In genomic region chr3:197154-197855, GRCh38 we compare ENCODE assay signal across 8 cellular contexts. TPM values are rescaled to one million over a fixed set of nuclear protein-coding genes. Genes with fewer than 3 reads are reported as not detected.
DNase-seq lines count a peak whose midpoint lies in the region; ATAC-seq, FAIRE-seq and TF ChIP-seq lines count a peak whose summit lies in the region.

No MANE protein-coding gene starts in this region.

- no peak for TF ChIP-seq CTCF in right atrium auricular region (IDR thresholded peaks at IDR 0.05)
- TF ChIP-seq CTCF in PC-3 (conservative IDR thresholded peaks at IDR 0.05; ENCODE audit: low read depth, low read length), result no peak

- H3K9me3 ChIP-seq in right atrium auricular region (no peaks in the 10 kb centered on the region), small intestine (ENCODE audit: control insufficient read depth, low read depth) (no peaks in the 10 kb centered on the region), PC-3 (ENCODE audit: low read length) (no peaks in the 10 kb centered on the region)

- H3K36me3 ChIP-seq in right atrium auricular region (no peaks in the 10 kb centered on the region), small intestine (ENCODE audit: control insufficient read depth in 2 of 2, insufficient read depth in 2 of 2, low read length in 2 of 2) (no peaks in the 10 kb centered on the region), PC-3 (ENCODE audit: low read depth, low read length) (no peaks in the 10 kb centered on the region)

- H3F3A ChIP-seq in PC-3 (ENCODE audit: low read length, unreplicated experiment), result no peaks in the 10 kb centered on the region

- DNase-seq in GM19238 (ENCODE audit: insufficient read length, low spot score), result peak; percentile 21
- DNase-seq in NCI-H69 (lab: John Stamatoyannopoulos, UW), result peak; percentile 48
- no peak for DNase-seq in right atrium auricular region (ENCODE audit: low spot score)
- DNase-seq in small intestine, result no peak
- no peak for DNase-seq in activated effector memory CD4-positive, alpha-beta T cell treated with anti-CD3 and anti-CD28 coated beads, Interleukin-2, amount 50 U/mL, for 16 hours
- DNase-seq in A172 (ENCODE audit: low spot score), result no peak
- no peak for DNase-seq in COR-L47 (lab: John Stamatoyannopoulos, UW)
- no peak for DNase-seq in PC-3

- H3K9me2 ChIP-seq in PC-3 (replicated peaks; ENCODE audit: low read length), result no peaks in the 10 kb centered on the region

- CTCF ChIA-PET in PC-3 (lab: Charles Lee), result no interaction called here

- no peaks in the 10 kb centered on the region for H3K79me2 ChIP-seq in PC-3 (ENCODE audit: low read length)

- H4K20me1 ChIP-seq in PC-3 (ENCODE audit: low read length), result no peaks in the 10 kb centered on the region

- H3K27me3 ChIP-seq in right atrium auricular region, result no peaks in the 10 kb centered on the region
- peaks cover 3 to 7% of the 10 kb centered on the region in 2 donors for H3K27me3 ChIP-seq in small intestine (ENCODE audit: control insufficient read depth in 2 of 2, insufficient read depth in 2 of 2, low read length in 2 of 2)
- H3K27me3 ChIP-seq in PC-3 (ENCODE audit: low read length), result peaks cover 32% of the 10 kb centered on the region

- intact Hi-C loops in PC-3 (cut with micrococcal nuclease), result no loop called here

- H2AFZ ChIP-seq in PC-3 (ENCODE audit: low read length), result no peak overlapping the region

- no TSS peak for BruUV-seq in PC-3 (replicated peaks; lab: Mats Ljungman, UMichigan)

- H3K4me1 ChIP-seq in right atrium auricular region, result peaks cover 0 to 11% of the 10 kb centered on the region in 2 donors
- H3K4me1 ChIP-seq in small intestine (ENCODE audit: control insufficient read depth in 2 of 2, insufficient read depth in 1 of 2, low read depth in 1 of 2, low read length in 1 of 2), result no peaks in the 10 kb centered on the region
- no peaks in the 10 kb centered on the region for H3K4me1 ChIP-seq in PC-3 (ENCODE audit: insufficient read depth, low read length)

- ATAC-seq in PC-3, result no peak

- H3K4me2 ChIP-seq in PC-3 (ENCODE audit: low read length), result no peak overlapping the region

- FAIRE-seq in small intestine (lab: Jason Lieb, UNC), result no peak

- WGBS in small intestine, 3 donors, result 2 to 4% (median 3%) methylated on average over 42 to 58 of the region's 58 CpGs

- H3K4me3 ChIP-seq in right atrium auricular region, result peak overlapping the region; percentile 65 to 72
- H3K4me3 ChIP-seq in small intestine (ENCODE audit: low read depth in 1 of 2, low read length in 2 of 2), result peak overlapping the region; percentile 29 to 50
- H3K4me3 ChIP-seq in PC-3 (ENCODE audit: low read length), result no peak overlapping the region

- H3K9ac ChIP-seq in PC-3 (ENCODE audit: low read length), result no peak overlapping the region

- peak overlapping the region; percentile 51 to 80 for H3K27ac ChIP-seq in right atrium auricular region
- H3K27ac ChIP-seq in small intestine (ENCODE audit: low read depth in 1 of 2, low read length in 1 of 2), result peak overlapping the region in 1 of 2 donors; percentile 72
- H3K27ac ChIP-seq in PC-3 (ENCODE audit: low read length), result no peak overlapping the region

- POLR2A ChIA-PET in PC-3 (lab: Charles Lee; ENCODE audit: unreplicated experiment), result no interaction called here

RNA-seq across cellular contexts. Expression of gene CHL1, which starts 0.7 kb away (rescaled TPM):
- 10 to 100 TPM; 36.7 to 66.4 TPM for total RNA-seq in right atrium auricular region
- 1 to 10 TPM in 1 of 3 donors, under 1 TPM in 2; under 0.01 to 6.6 (median 0.81) TPM for polyA plus RNA-seq in small intestine
- total RNA-seq in A172 (2014; rRNA removed; shearing (Covaris generic)), result not detected in 2 replicates
- total RNA-seq in PC-3 (2014; rRNA removed), result not detected in 2 replicates

Comparison
In these comparisons a context has a peak if more than half of its experiments do, and no peak if none do; other contexts are left out.
1. DNase-seq: peak in GM19238 (single experiment) and NCI-H69 (single experiment); none in right atrium auricular region (single experiment), small intestine (single experiment), activated effector memory CD4-positive, alpha-beta T cell treated with anti-CD3 and anti-CD28 coated beads, Interleukin-2, amount 50 U/mL, for 16 hours (single experiment), A172 (single experiment), COR-L47 (single experiment) and PC-3 (single experiment).
2. RNA of gene CHL1, which starts 0.7 kb away (total RNA-seq): 36.7 to 66.4 TPM in right atrium auricular region; not detected in A172 and not detected in PC-3; every median in the first group is over 10 times any median in the second.